ENCODE assay signal across 11 cellular contexts in genomic region chr3:152127058-152127457, GRCh38.
DNase-seq lines count a peak whose midpoint lies in the region; ATAC-seq, FAIRE-seq and TF ChIP-seq lines count a peak whose summit lies in the region.
"Had no signal": no experiment of that assay in that cellular context is flagged by ENCODE, and none has a peak within 500 bp of the region (broad histone marks: within the 10 kb centered on the region; RNA-seq: fewer than 3 reads in every experiment).

No MANE protein-coding gene starts in this region.

- no peak overlapping the region for H3K27ac ChIP-seq in colonic mucosa
- H3K27ac ChIP-seq: right atrium auricular region had no signal

- no peaks in the 10 kb centered on the region for H3K4me1 ChIP-seq in colonic mucosa
- H3K4me1 ChIP-seq: right atrium auricular region had no signal

- H3K9ac ChIP-seq in colonic mucosa (ENCODE audit: low read depth in 2 of 2, low read length in 2 of 2): no peak overlapping the region

- H3K4me3 ChIP-seq in colonic mucosa: no peak overlapping the region
- H3K4me3 ChIP-seq: right atrium auricular region, tibial artery had no signal

- no peaks in the 10 kb centered on the region for H3K36me3 ChIP-seq in colonic mucosa
- H3K36me3 ChIP-seq: right atrium auricular region, tibial artery had no signal

- no peak for TF ChIP-seq POLR2A in GM12892 (IDR thresholded peaks at IDR 0.05; ENCODE audit: low read depth, low read length)

- ATAC-seq in HG02938 (IDR thresholded peaks at IDR 0.05; ENCODE audit: unreplicated experiment): peak; percentile 100

- TF ChIP-seq CTCF in D721Med (IDR thresholded peaks at IDR 0.05; ENCODE audit: insufficient read depth, missing control alignments): no peak
- no peak for TF ChIP-seq CTCF in colonic mucosa (IDR thresholded peaks at IDR 0.05)

- intact Hi-C loops in colonic mucosa (cut with DNase I): no loop called here

- FAIRE-seq in GM12892 (lab: Jason Lieb, UNC) (peak; percentile 96), D721Med (lab: Jason Lieb, UNC) (no peak)

- no peaks in the 10 kb centered on the region for H3K9me3 ChIP-seq in colonic mucosa
- H3K9me3 ChIP-seq: right atrium auricular region, tibial artery had no signal

- H3K27me3 ChIP-seq in colonic mucosa: no peaks in the 10 kb centered on the region
- H3K27me3 ChIP-seq: right atrium auricular region, tibial artery had no signal

- DNase-seq in GM12892 (ENCODE audit: insufficient read length): peak; percentile 8
- peak; percentile 22 for DNase-seq in GM19240 (ENCODE audit: insufficient read length, low spot score)
- peak; percentile 21 for DNase-seq in OCI-M1 (lab: John Stamatoyannopoulos, UW)
- DNase-seq in stimulated activated CD8-positive, alpha-beta memory T cell treated with anti-CD3 and anti-CD28 coated beads, Interleukin-4, amount 100 ng/mL, for 48 hours: no peak
- DNase-seq in D721Med (ENCODE audit: insufficient read length, low spot score): no peak
- no peak for DNase-seq in NCI-H1105 treated with DMSO at 0.1 percent for 48 hours (lab: John Stamatoyannopoulos, UW)
- no peak for DNase-seq in colonic mucosa
- DNase-seq: activated CD4-positive, alpha-beta T cell treated with anti-CD3 and anti-CD28 coated beads, Interleukin-2, amount 10 ng/mL, durations not matched to agents 7 days and 5 days; tibial artery had no signal

Comparison
In these comparisons a context has a peak if more than half of its experiments do, and no peak if none do; other contexts are left out.
1. DNase-seq: peak in GM12892 (single experiment), GM19240 (single experiment) and OCI-M1 (single experiment); none in stimulated activated CD8-positive, alpha-beta memory T cell treated with anti-CD3 and anti-CD28 coated beads, Interleukin-4, amount 100 ng/mL, for 48 hours (single experiment), D721Med (single experiment), NCI-H1105 treated with DMSO at 0.1 percent for 48 hours (single experiment) and colonic mucosa (single experiment).